1 cellular context compared by ENCODE assay signal in the genomic region with DNA sequence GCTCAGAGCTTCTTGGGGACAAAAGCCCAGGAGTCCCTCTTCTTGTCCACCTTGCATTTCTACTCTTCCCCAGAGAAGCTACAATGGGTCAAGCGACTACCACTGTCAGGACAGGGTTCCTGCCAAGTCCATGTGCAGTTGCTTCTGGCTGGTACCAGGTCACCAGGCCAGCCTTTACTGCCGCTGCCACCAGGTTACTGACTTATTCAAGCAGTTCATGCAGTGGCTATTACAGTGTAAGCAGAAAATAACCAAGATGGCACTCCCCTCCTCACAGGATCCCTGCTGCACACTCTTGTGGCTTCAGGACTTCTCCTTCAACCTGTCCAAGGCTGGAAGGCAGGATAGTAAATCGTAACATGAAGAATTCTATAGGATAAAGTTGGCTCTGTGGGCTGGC.
TF ChIP-seq lines count a peak whose summit lies in the region.

No MANE protein-coding gene starts in this region.

TF ChIP-seq in GM23338, 12 proteins besides CTCF, POLR2A, EP300 and RAD21 (continued from another document):
- TF ChIP-seq, protein P1, sequence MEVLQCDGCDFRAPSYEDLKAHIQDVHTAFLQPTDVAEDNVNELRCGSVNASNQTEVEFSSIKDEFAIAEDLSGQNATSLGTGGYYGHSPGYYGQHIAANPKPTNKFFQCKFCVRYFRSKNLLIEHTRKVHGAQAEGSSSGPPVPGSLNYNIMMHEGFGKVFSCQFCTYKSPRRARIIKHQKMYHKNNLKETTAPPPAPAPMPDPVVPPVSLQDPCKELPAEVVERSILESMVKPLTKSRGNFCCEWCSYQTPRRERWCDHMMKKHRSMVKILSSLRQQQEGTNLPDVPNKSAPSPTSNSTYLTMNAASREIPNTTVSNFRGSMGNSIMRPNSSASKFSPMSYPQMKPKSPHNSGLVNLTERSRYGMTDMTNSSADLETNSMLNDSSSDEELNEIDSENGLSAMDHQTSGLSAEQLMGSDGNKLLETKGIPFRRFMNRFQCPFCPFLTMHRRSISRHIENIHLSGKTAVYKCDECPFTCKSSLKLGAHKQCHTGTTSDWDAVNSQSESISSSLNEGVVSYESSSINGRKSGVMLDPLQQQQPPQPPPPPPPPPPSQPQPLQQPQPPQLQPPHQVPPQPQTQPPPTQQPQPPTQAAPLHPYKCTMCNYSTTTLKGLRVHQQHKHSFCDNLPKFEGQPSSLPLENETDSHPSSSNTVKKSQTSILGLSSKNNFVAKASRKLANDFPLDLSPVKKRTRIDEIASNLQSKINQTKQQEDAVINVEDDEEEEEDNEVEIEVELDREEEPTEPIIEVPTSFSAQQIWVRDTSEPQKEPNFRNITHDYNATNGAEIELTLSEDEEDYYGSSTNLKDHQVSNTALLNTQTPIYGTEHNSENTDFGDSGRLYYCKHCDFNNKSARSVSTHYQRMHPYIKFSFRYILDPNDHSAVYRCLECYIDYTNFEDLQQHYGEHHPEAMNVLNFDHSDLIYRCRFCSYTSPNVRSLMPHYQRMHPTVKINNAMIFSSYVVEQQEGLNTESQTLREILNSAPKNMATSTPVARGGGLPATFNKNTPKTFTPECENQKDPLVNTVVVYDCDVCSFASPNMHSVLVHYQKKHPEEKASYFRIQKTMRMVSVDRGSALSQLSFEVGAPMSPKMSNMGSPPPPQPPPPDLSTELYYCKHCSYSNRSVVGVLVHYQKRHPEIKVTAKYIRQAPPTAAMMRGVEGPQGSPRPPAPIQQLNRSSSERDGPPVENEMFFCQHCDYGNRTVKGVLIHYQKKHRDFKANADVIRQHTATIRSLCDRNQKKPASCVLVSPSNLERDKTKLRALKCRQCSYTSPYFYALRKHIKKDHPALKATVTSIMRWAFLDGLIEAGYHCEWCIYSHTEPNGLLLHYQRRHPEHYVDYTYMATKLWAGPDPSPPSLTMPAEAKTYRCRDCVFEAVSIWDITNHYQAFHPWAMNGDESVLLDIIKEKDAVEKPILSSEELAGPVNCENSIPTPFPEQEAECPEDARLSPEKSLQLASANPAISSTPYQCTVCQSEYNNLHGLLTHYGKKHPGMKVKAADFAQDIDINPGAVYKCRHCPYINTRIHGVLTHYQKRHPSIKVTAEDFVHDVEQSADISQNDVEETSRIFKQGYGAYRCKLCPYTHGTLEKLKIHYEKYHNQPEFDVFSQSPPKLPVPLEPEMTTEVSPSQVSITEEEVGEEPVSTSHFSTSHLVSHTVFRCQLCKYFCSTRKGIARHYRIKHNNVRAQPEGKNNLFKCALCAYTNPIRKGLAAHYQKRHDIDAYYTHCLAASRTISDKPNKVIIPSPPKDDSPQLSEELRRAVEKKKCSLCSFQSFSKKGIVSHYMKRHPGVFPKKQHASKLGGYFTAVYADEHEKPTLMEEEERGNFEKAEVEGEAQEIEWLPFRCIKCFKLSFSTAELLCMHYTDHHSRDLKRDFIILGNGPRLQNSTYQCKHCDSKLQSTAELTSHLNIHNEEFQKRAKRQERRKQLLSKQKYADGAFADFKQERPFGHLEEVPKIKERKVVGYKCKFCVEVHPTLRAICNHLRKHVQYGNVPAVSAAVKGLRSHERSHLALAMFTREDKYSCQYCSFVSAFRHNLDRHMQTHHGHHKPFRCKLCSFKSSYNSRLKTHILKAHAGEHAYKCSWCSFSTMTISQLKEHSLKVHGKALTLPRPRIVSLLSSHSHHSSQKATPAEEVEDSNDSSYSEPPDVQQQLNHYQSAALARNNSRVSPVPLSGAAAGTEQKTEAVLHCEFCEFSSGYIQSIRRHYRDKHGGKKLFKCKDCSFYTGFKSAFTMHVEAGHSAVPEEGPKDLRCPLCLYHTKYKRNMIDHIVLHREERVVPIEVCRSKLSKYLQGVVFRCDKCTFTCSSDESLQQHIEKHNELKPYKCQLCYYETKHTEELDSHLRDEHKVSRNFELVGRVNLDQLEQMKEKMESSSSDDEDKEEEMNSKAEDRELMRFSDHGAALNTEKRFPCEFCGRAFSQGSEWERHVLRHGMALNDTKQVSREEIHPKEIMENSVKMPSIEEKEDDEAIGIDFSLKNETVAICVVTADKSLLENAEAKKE (CRISPR knock-in tag; IDR thresholded peaks at IDR 0.05): no peak
- TF ChIP-seq EZH2 (IDR thresholded peaks at IDR 0.05; ENCODE audit: low read depth, unreplicated experiment): no peak
- no peak for TF ChIP-seq JUNB (IDR thresholded peaks at IDR 0.05; ENCODE audit: unreplicated experiment)
- TF ChIP-seq POLR2AphosphoS5 (IDR thresholded peaks at IDR 0.05; ENCODE audit: low read depth): no peak
- TF ChIP-seq ZNF331 (CRISPR knock-in tag; IDR thresholded peaks at IDR 0.05; ENCODE audit: low read depth): no peak
- no peak for TF ChIP-seq NANOG (IDR thresholded peaks at IDR 0.05; ENCODE audit: borderline replicate concordance)
- TF ChIP-seq EZH2phosphoT487 (IDR thresholded peaks at IDR 0.05; ENCODE audit: unreplicated experiment): no peak
TF ChIP-seq in GM23338: peak in this region for 0.
